2 cellular contexts compared by ENCODE assay signal in genomic region chr5:15774632-15775031, GRCh38.
TF ChIP-seq lines count a peak whose summit lies in the region.

No MANE protein-coding gene starts in this region.

TF ChIP-seq in SK-N-SH, 30 proteins besides CTCF, POLR2A, EP300 and RAD21:
- TF ChIP-seq REST (IDR thresholded peaks at IDR 0.05; ENCODE audit: low read depth, low read length) (peak; percentile 93), NRF1 (IDR thresholded peaks at IDR 0.05; ENCODE audit: low read depth, low read length) (no peak)

TF ChIP-seq in SK-N-SH treated with all-trans-retinoic acid at 6 μM for 48 hours, 23 proteins besides CTCF, POLR2A, EP300 and RAD21:
- TF ChIP-seq TSHZ2 (CRISPR knock-in tag; IDR thresholded peaks at IDR 0.05) (no peak), TCF4 (CRISPR knock-in tag; IDR thresholded peaks at IDR 0.05; ENCODE audit: borderline replicate concordance) (no peak), ZNF8 (CRISPR knock-in tag; IDR thresholded peaks at IDR 0.05) (no peak), ESRRG (CRISPR knock-in tag; IDR thresholded peaks at IDR 0.05) (no peak), GLIS3 (CRISPR knock-in tag; IDR thresholded peaks at IDR 0.05) (no peak), CSDC2 (CRISPR knock-in tag; IDR thresholded peaks at IDR 0.05) (no peak), CSRNP3 (CRISPR knock-in tag; IDR thresholded peaks at IDR 0.05) (no peak), BACH2 (CRISPR knock-in tag; IDR thresholded peaks at IDR 0.05; ENCODE audit: borderline replicate concordance) (no peak), POU6F1 (CRISPR knock-in tag; IDR thresholded peaks at IDR 0.05; ENCODE audit: borderline replicate concordance, low read depth) (no peak), ZNF565 (CRISPR knock-in tag; conservative IDR thresholded peaks at IDR 0.05; ENCODE audit: low read depth) (no peak), RARB (CRISPR knock-in tag; IDR thresholded peaks at IDR 0.05) (no peak), ZC3H10 (CRISPR knock-in tag; IDR thresholded peaks at IDR 0.05) (no peak), SNAI2 (CRISPR knock-in tag; IDR thresholded peaks at IDR 0.05) (no peak), OSR1 (CRISPR knock-in tag; IDR thresholded peaks at IDR 0.05) (no peak), PPARA (CRISPR knock-in tag; IDR thresholded peaks at IDR 0.05; ENCODE audit: borderline replicate concordance) (no peak)
TF ChIP-seq in SK-N-SH treated with all-trans-retinoic acid at 6 μM for 48 hours: peak in this region for 0.
